22 cellular contexts compared by ENCODE assay signal in genomic region chr7:2540641-2541051, GRCh38. TPM values are rescaled to one million over a fixed set of nuclear protein-coding genes. Genes with fewer than 3 reads are reported as not detected.
DNase-seq lines count a peak whose midpoint lies in the region; ATAC-seq and TF ChIP-seq lines count a peak whose summit lies in the region.
"Had no signal": no experiment of that assay in that cellular context is flagged by ENCODE, and none has a peak within 500 bp of the region (broad histone marks: within the 10 kb centered on the region; RNA-seq: fewer than 3 reads in every experiment).

No MANE protein-coding gene starts in this region.

- H3K4me3 ChIP-seq in right atrium auricular region (no peak overlapping the region), WERI-Rb-1 (ENCODE audit: low read depth, low read length) (no peak overlapping the region), aorta (ENCODE audit: low read length in 2 of 2) (no peak overlapping the region)
- no peak overlapping the region for H3K4me3 ChIP-seq in naive thymus-derived CD4-positive, alpha-beta T cell (ENCODE audit: low read length)
- H3K4me3 ChIP-seq: body of pancreas, colonic mucosa, GM23248, MG63, SJSA1 had no signal

- no peak overlapping the region for H3K4me3 Mint-ChIP-seq in naive thymus-derived CD4-positive, alpha-beta T cell
- H3K4me3 Mint-ChIP-seq: activated CD4-positive, alpha-beta memory T cell treated with anti-CD3 and anti-CD28 coated beads for 36 hours; activated naive CD8-positive, alpha-beta T cell; activated T-cell treated with anti-CD3 and anti-CD28 coated beads, Interleukin-2, amount 50 U/mL, for 4 hours; CD4-positive, alpha-beta memory T cell had no signal

- no peaks in the 10 kb centered on the region for H3K4me1 Mint-ChIP-seq in naive thymus-derived CD4-positive, alpha-beta T cell
- H3K4me1 Mint-ChIP-seq: CD4-positive, alpha-beta memory T cell; IgD-negative memory B cell had no signal

- WGBS in aorta, 2 donors: 88 to 93% methylated on average over 19 of the region's 19 CpGs

- no peak overlapping the region for H3K27ac ChIP-seq in right atrium auricular region
- H3K27ac ChIP-seq in WERI-Rb-1: no peak overlapping the region
- H3K27ac ChIP-seq in naive thymus-derived CD4-positive, alpha-beta T cell (ENCODE audit: low read depth, low read length): no peak overlapping the region
- no peak overlapping the region for H3K27ac ChIP-seq in aorta (ENCODE audit: low read depth in 1 of 2, low read length in 2 of 2)
- H3K27ac ChIP-seq: body of pancreas, colonic mucosa, GM23248, neutrophil, SJSA1 had no signal

- H3K9me3 ChIP-seq in right atrium auricular region (no peaks in the 10 kb centered on the region), WERI-Rb-1 (ENCODE audit: severe bottlenecking) (no peaks in the 10 kb centered on the region), aorta (ENCODE audit: control insufficient read depth, low read length) (no peaks in the 10 kb centered on the region)
- no peaks in the 10 kb centered on the region for H3K9me3 ChIP-seq in naive thymus-derived CD4-positive, alpha-beta T cell (ENCODE audit: control insufficient read depth in 2 of 3, low read length in 3 of 3)
- H3K9me3 ChIP-seq: body of pancreas, colonic mucosa, MG63, neutrophil, SJSA1 had no signal

- intact Hi-C loops in left cardiac atrium (cut with DNase I) (no loop called here), aorta (cut with DNase I) (no loop called here)
- intact Hi-C loops in naive thymus-derived CD4-positive, alpha-beta T cell (cut with micrococcal nuclease): no loop called here

- H3K27me3 ChIP-seq in right atrium auricular region (no peaks in the 10 kb centered on the region), WERI-Rb-1 (ENCODE audit: insufficient read depth, low read depth, severe bottlenecking) (no peaks in the 10 kb centered on the region), aorta (ENCODE audit: control insufficient read depth in 1 of 2, insufficient read depth in 2 of 2, low read length in 1 of 2) (no peaks in the 10 kb centered on the region)
- H3K27me3 ChIP-seq in naive thymus-derived CD4-positive, alpha-beta T cell (ENCODE audit: control insufficient read depth in 2 of 2, insufficient read depth in 2 of 2, low read length in 2 of 2): no peaks in the 10 kb centered on the region
- H3K27me3 ChIP-seq: body of pancreas, colonic mucosa, MG63, neutrophil, SJSA1 had no signal

- peak overlapping the region in 2 of 9 donors; percentile 3 to 32 for H3K27ac Mint-ChIP-seq in naive thymus-derived CD4-positive, alpha-beta T cell
- H3K27ac Mint-ChIP-seq: activated CD4-positive, alpha-beta memory T cell treated with anti-CD3 and anti-CD28 coated beads for 36 hours; activated naive CD8-positive, alpha-beta T cell had no signal

- H3K36me3 Mint-ChIP-seq in naive thymus-derived CD4-positive, alpha-beta T cell: peaks cover 0 to 1% (median 0%) of the 10 kb centered on the region in 5 donors
- H3K36me3 Mint-ChIP-seq: activated naive CD8-positive, alpha-beta T cell; IgD-negative memory B cell had no signal

- H3K4me1 ChIP-seq in right atrium auricular region (no peaks in the 10 kb centered on the region), aorta (ENCODE audit: control insufficient read depth in 1 of 2, insufficient read depth in 2 of 2, low read length in 2 of 2) (no peaks in the 10 kb centered on the region)
- H3K4me1 ChIP-seq in naive thymus-derived CD4-positive, alpha-beta T cell (ENCODE audit: control insufficient read depth in 2 of 2, insufficient read depth in 2 of 2, low read length in 2 of 2): no peaks in the 10 kb centered on the region
- H3K4me1 ChIP-seq: body of pancreas, colonic mucosa, SJSA1 had no signal

- no peak for TF ChIP-seq CTCF in right atrium auricular region (IDR thresholded peaks at IDR 0.05)
- no peak for TF ChIP-seq CTCF in WERI-Rb-1 (IDR thresholded peaks at IDR 0.05; ENCODE audit: low read depth, low read length)

- CTCF ChIA-PET in naive thymus-derived CD4-positive, alpha-beta T cell (lab: Charles Lee): no interaction called here

- peaks cover 0 to 3% (median 0%) of the 10 kb centered on the region in 11 donors for H3K9me3 Mint-ChIP-seq in naive thymus-derived CD4-positive, alpha-beta T cell
- H3K9me3 Mint-ChIP-seq: activated CD4-positive, alpha-beta memory T cell treated with anti-CD3 and anti-CD28 coated beads for 36 hours; activated T-cell treated with anti-CD3 and anti-CD28 coated beads, Interleukin-2, amount 50 U/mL, for 4 hours; CD4-positive, alpha-beta memory T cell; IgD-negative memory B cell had no signal

- H3K36me3 ChIP-seq in right atrium auricular region (peaks cover 72% of the 10 kb centered on the region), WERI-Rb-1 (peaks cover 72% of the 10 kb centered on the region), aorta (ENCODE audit: control insufficient read depth in 1 of 2, insufficient read depth in 2 of 2, low read length in 1 of 2) (peaks cover 0 to 17% of the 10 kb centered on the region in 2 donors)
- peaks cover 0 to 73% (median 8%) of the 10 kb centered on the region in 3 experiments for H3K36me3 ChIP-seq in naive thymus-derived CD4-positive, alpha-beta T cell (ENCODE audit: control insufficient read depth in 2 of 3, insufficient read depth in 3 of 3, low read length in 3 of 3)
- H3K36me3 ChIP-seq: colonic mucosa had no signal

- POLR2A ChIA-PET in naive thymus-derived CD4-positive, alpha-beta T cell (lab: Charles Lee): no interaction called here

- no peaks in the 10 kb centered on the region for H3K27me3 Mint-ChIP-seq in naive thymus-derived CD4-positive, alpha-beta T cell
- H3K27me3 Mint-ChIP-seq: activated CD4-positive, alpha-beta memory T cell treated with anti-CD3 and anti-CD28 coated beads for 36 hours; activated naive CD8-positive, alpha-beta T cell; CD4-positive, alpha-beta memory T cell; IgD-negative memory B cell had no signal

- DNase-seq in left cardiac atrium (peak; percentile 18), right atrium auricular region (ENCODE audit: low spot score) (no peak), WERI-Rb-1 (peak; percentile 11), aorta (peak; percentile 47 to 67), activated gamma-delta T cell (lab: John Stamatoyannopoulos, UW) (no peak), DMS 273 treated with DMSO at 0.1 percent for 48 hours (lab: John Stamatoyannopoulos, UW) (no peak), NCI-H748 treated with DMSO at 0.1 percent for 48 hours (lab: John Stamatoyannopoulos, UW) (no peak)
- DNase-seq in naive thymus-derived CD4-positive, alpha-beta T cell: no peak
- DNase-seq: activated CD4-positive, alpha-beta memory T cell treated with anti-CD3 and anti-CD28 coated beads for 36 hours; activated T-cell treated with anti-CD3 and anti-CD28 coated beads, Interleukin-2, amount 50 U/mL, for 4 hours; colonic mucosa; GM23248; MG63; NCI-H1436 treated with DMSO at 0.1 percent for 48 hours; NCI-H2171 treated with DMSO at 0.1 percent for 48 hours; PC-3 had no signal

- no peak for ATAC-seq in left cardiac atrium
- peak; percentile 10 for ATAC-seq in naive thymus-derived CD4-positive, alpha-beta T cell
- no peak for ATAC-seq in aorta (ENCODE audit: low FRiP score)
- ATAC-seq: activated T-cell treated with anti-CD3 and anti-CD28 coated beads, Interleukin-2, amount 50 U/mL, for 4 hours; body of pancreas; PC-3 had no signal

RNA-seq across cellular contexts. Expression of gene BRAT1, which starts 14.7 kb away (rescaled TPM):
- total RNA-seq in left cardiac atrium (10 to 100 TPM; 14.6 to 17.6 TPM), right atrium auricular region (10 to 100 TPM; 20.9 to 24.6 TPM), aorta (10 to 100 TPM; 14.8 to 24.3 TPM)
- 10 to 100 TPM; 24.6 to 45.5 (median 37.0) TPM for total RNA-seq in naive thymus-derived CD4-positive, alpha-beta T cell
- 10 to 100 TPM; 23.4 to 58.9 TPM for polyA plus RNA-seq in naive thymus-derived CD4-positive, alpha-beta T cell
- polyA plus RNA-seq in aorta: 10 to 100 TPM; 11.8 to 63.9 TPM

RNA-seq across cellular contexts. Expression of gene IQCE, which starts 18.1 kb away (rescaled TPM):
- total RNA-seq in left cardiac atrium (10 to 100 TPM; 11.5 to 12.0 TPM), right atrium auricular region (1 to 10 TPM; 6.6 to 9.1 TPM), aorta (10 to 100 TPM; 12.0 to 18.2 TPM)
- 10 to 100 TPM in 1 of 5 experiments, 1 to 10 TPM in 4; 4.8 to 10.4 (median 7.5) TPM for total RNA-seq in naive thymus-derived CD4-positive, alpha-beta T cell
- polyA plus RNA-seq in naive thymus-derived CD4-positive, alpha-beta T cell: 1 to 10 TPM; 1.6 to 1.9 TPM
- 10 to 100 TPM in 1 of 2 donors, 1 to 10 TPM in 1; 6.1 to 10.5 TPM for polyA plus RNA-seq in aorta

RNA-seq across cellular contexts. Expression of gene LFNG, which starts 21.1 kb away (rescaled TPM):
- total RNA-seq in left cardiac atrium (1 to 10 TPM; 8.7 to 9.2 TPM), right atrium auricular region (1 to 10 TPM; 3.8 to 4.3 TPM), aorta (10 to 100 TPM; 14.0 to 30.6 TPM)
- total RNA-seq in naive thymus-derived CD4-positive, alpha-beta T cell: 100 to 1,000 TPM; 114 to 246 (median 151) TPM
- 1 to 10 TPM; 1.2 to 2.3 TPM for polyA plus RNA-seq in naive thymus-derived CD4-positive, alpha-beta T cell
- 1 to 10 TPM; 2.3 to 5.8 TPM for polyA plus RNA-seq in aorta

Comparison
In these comparisons a context has a peak if more than half of its experiments do, and no peak if none do; other contexts are left out.
1. DNase-seq: peak in left cardiac atrium (single experiment), WERI-Rb-1 (single experiment) and aorta (2 of 2); none in right atrium auricular region (single experiment), naive thymus-derived CD4-positive, alpha-beta T cell (0 of 9), activated gamma-delta T cell (single experiment), DMS 273 treated with DMSO at 0.1 percent for 48 hours (single experiment) and NCI-H748 treated with DMSO at 0.1 percent for 48 hours (single experiment).